13 cellular contexts compared by ENCODE assay signal in genomic region chr20:19817017-19817416, GRCh38. TPM values are rescaled to one million over a fixed set of nuclear protein-coding genes. Genes with fewer than 3 reads are reported as not detected.
DNase-seq lines count a peak whose midpoint lies in the region; ATAC-seq and TF ChIP-seq lines count a peak whose summit lies in the region.
"Had no signal": no experiment of that assay in that cellular context is flagged by ENCODE, and none has a peak within 500 bp of the region (broad histone marks: within the 10 kb centered on the region; RNA-seq: fewer than 3 reads in every experiment).

No MANE protein-coding gene starts in this region.

- 73% methylated on average over 5 of the region's 5 CpGs for WGBS in esophagus muscularis mucosa

- H3K27ac Mint-ChIP-seq in stimulated activated naive B cell treated with anti-CD40 and anti-IgM and Interleukin-4, amounts not matched to agents 10 μg/mL and 1 μg/mL and 100 μg/mL, for 72 hours = no peak overlapping the region
- H3K27ac Mint-ChIP-seq: CD8-positive, alpha-beta T cell; stimulated activated naive CD8-positive, alpha-beta T cell treated with anti-CD3 and anti-CD28 coated beads, Interleukin-15, Interleukin-2, amounts not matched to agents 100 ng/mL and 50 ng/mL, for 24 hours; T-helper 1 cell treated with Interleukin-12 subunit alpha and Interleukin-12 subunit beta and Interleukin-4 antibody, amounts not matched to agents 30 μg/mL and 1 μg/mL, for 36 hours had no signal

- peaks cover 35 to 66% of the 10 kb centered on the region in 2 donors for H3K4me1 Mint-ChIP-seq in stimulated activated naive B cell treated with anti-CD40 and anti-IgM and Interleukin-4, amounts not matched to agents 10 μg/mL and 1 μg/mL and 100 μg/mL, for 72 hours

- intact Hi-C loops in esophagus muscularis mucosa (cut with DNase I) = no loop called here

- TF ChIP-seq CTCF in esophagus muscularis mucosa (IDR thresholded peaks at IDR 0.05) = no peak

- H3K9me3 ChIP-seq in esophagus muscularis mucosa = no peaks in the 10 kb centered on the region

- no peak overlapping the region for H3K4me3 ChIP-seq in esophagus muscularis mucosa

- H3K27ac ChIP-seq in esophagus muscularis mucosa (replicated peaks in 1 of 4) = no peak overlapping the region

- no peaks in the 10 kb centered on the region for H3K36me3 ChIP-seq in esophagus muscularis mucosa

- peaks cover 0 to 3% of the 10 kb centered on the region in 2 donors for H3K9me3 Mint-ChIP-seq in stimulated activated naive B cell treated with anti-CD40 and anti-IgM and Interleukin-4, amounts not matched to agents 10 μg/mL and 1 μg/mL and 100 μg/mL, for 72 hours
- H3K9me3 Mint-ChIP-seq: CD8-positive, alpha-beta T cell; T-helper 1 cell treated with Interleukin-12 subunit alpha and Interleukin-12 subunit beta and Interleukin-4 antibody, amounts not matched to agents 30 μg/mL and 1 μg/mL, for 36 hours had no signal

- H3K27me3 ChIP-seq in esophagus muscularis mucosa = no peaks in the 10 kb centered on the region

- no peaks in the 10 kb centered on the region for H3K27me3 Mint-ChIP-seq in stimulated activated naive B cell treated with anti-CD40 and anti-IgM and Interleukin-4, amounts not matched to agents 10 μg/mL and 1 μg/mL and 100 μg/mL, for 72 hours

- H3K36me3 Mint-ChIP-seq in stimulated activated naive B cell treated with anti-CD40 and anti-IgM and Interleukin-4, amounts not matched to agents 10 μg/mL and 1 μg/mL and 100 μg/mL, for 72 hours = no peaks in the 10 kb centered on the region
- H3K36me3 Mint-ChIP-seq: CD8-positive, alpha-beta T cell had no signal

- H3K4me3 Mint-ChIP-seq in stimulated activated naive B cell treated with anti-CD40 and anti-IgM and Interleukin-4, amounts not matched to agents 10 μg/mL and 1 μg/mL and 100 μg/mL, for 72 hours = no peak overlapping the region
- H3K4me3 Mint-ChIP-seq: CD8-positive, alpha-beta T cell; stimulated activated naive CD8-positive, alpha-beta T cell treated with anti-CD3 and anti-CD28 coated beads, Interleukin-15, Interleukin-2, amounts not matched to agents 100 ng/mL and 50 ng/mL, for 24 hours; T-helper 1 cell treated with Interleukin-12 subunit alpha and Interleukin-12 subunit beta and Interleukin-4 antibody, amounts not matched to agents 30 μg/mL and 1 μg/mL, for 36 hours had no signal

- DNase-seq in AG20443 (ENCODE audit: low spot score) = peak; percentile 57
- peak; percentile 17 for DNase-seq in NCI-H82 treated with DMSO at 0.1 percent for 48 hours (lab: John Stamatoyannopoulos, UW; ENCODE audit: unreplicated experiment)
- DNase-seq in myocyte (ENCODE audit: low read depth) = peak; percentile 16
- no peak for DNase-seq in stimulated activated naive B cell treated with anti-CD40 and anti-IgM and Interleukin-4, amounts not matched to agents 10 μg/mL and 1 μg/mL and 100 μg/mL, for 72 hours
- no peak for DNase-seq in esophagus muscularis mucosa (ENCODE audit: extremely low spot score)
- no peak for DNase-seq in NCI-H526 treated with DMSO at 0.1 percent for 48 hours (lab: John Stamatoyannopoulos, UW)
- no peak for DNase-seq in NCI-H146 treated with DMSO at 0.1 percent for 48 hours (lab: John Stamatoyannopoulos, UW; ENCODE audit: unreplicated experiment)
- DNase-seq: anterior cingulate cortex; CD8-positive, alpha-beta T cell; NCI-H446 treated with DMSO at 0.1 percent for 48 hours had no signal

- TF ChIP-seq EP300 in esophagus muscularis mucosa (IDR thresholded peaks at IDR 0.05) = no peak

- peaks cover 28 to 49% (median 38%) of the 10 kb centered on the region in 4 donors for H3K4me1 ChIP-seq in esophagus muscularis mucosa

- ATAC-seq in esophagus mucosa = peak; percentile 89
- ATAC-seq in stimulated activated naive B cell treated with anti-CD40 and anti-IgM and Interleukin-4, amounts not matched to agents 10 μg/mL and 1 μg/mL and 100 μg/mL, for 72 hours (replicated peaks) = no peak
- ATAC-seq: CD8-positive, alpha-beta T cell had no signal

- no peak for TF ChIP-seq POLR2A in esophagus muscularis mucosa (IDR thresholded peaks at IDR 0.05; ENCODE audit: low read depth)

RNA-seq across cellular contexts. Expression of gene RIN2, which starts 59.0 kb away (rescaled TPM):
- total RNA-seq in esophagus mucosa = 42.3 TPM
- total RNA-seq in myocyte = 28.3 and 31.6 TPM in 2 replicates
- 26.7 TPM for polyA plus RNA-seq in myocyte (2012)
- total RNA-seq in esophagus muscularis mucosa = 10 to 100 TPM; 49.8 to 65.1 (median 53.0) TPM
- total RNA-seq: CD8-positive, alpha-beta T cell had no signal

Comparison
In these comparisons a context has a peak if more than half of its experiments do, and no peak if none do; other contexts are left out.
1. DNase-seq: peak in AG20443 (single experiment), NCI-H82 treated with DMSO at 0.1 percent for 48 hours (single experiment) and myocyte (single experiment); none in stimulated activated naive B cell treated with anti-CD40 and anti-IgM and Interleukin-4, amounts not matched to agents 10 μg/mL and 1 μg/mL and 100 μg/mL, for 72 hours (single experiment), esophagus muscularis mucosa (single experiment), NCI-H526 treated with DMSO at 0.1 percent for 48 hours (single experiment) and NCI-H146 treated with DMSO at 0.1 percent for 48 hours (single experiment).